Comparison of ENCODE assay signal across 1 cellular context in genomic region chrX:55841962-55842752, GRCh38.
TF ChIP-seq lines count a peak whose summit lies in the region.

No MANE protein-coding gene starts in this region.

TF ChIP-seq in HCT116, 20 proteins besides CTCF, POLR2A, EP300 and RAD21 (continued from another document):
- no peak for TF ChIP-seq REST (IDR thresholded peaks at IDR 0.05; ENCODE audit: low read depth)
- no peak for TF ChIP-seq CBX3 (IDR thresholded peaks at IDR 0.05; ENCODE audit: low read depth)
- TF ChIP-seq SP1 (IDR thresholded peaks at IDR 0.05; ENCODE audit: low read depth): no peak
- no peak for TF ChIP-seq JUND (IDR thresholded peaks at IDR 0.05)
